ENCODE assay signal across 8 cellular contexts in genomic region chr11:75430692-75431532, GRCh38. TPM values are rescaled to one million over a fixed set of nuclear protein-coding genes. Genes with fewer than 3 reads are reported as not detected.
A peak's percentile ranks its signal among the peaks of the same experiment; 100 is the strongest.
DNase-seq lines count a peak whose midpoint lies in the region; ATAC-seq, FAIRE-seq and TF ChIP-seq lines count a peak whose summit lies in the region.

No MANE protein-coding gene starts in this region.

- no peaks in the 10 kb centered on the region for H3K9me3 Mint-ChIP-seq in natural killer cell

- WGBS in mammary epithelial cell (ENCODE audit: low coverage, missing lambda C conversion rate) = 36% methylated on average over 32 of the region's 33 CpGs

- peaks cover 19% of the 10 kb centered on the region for H3K4me1 ChIP-seq in mammary epithelial cell (ENCODE audit: insufficient read depth, low read length)

- DNase-seq in HTR-8/SVneo (ENCODE audit: insufficient read length, low spot score) (no peak), mammary epithelial cell (no peak), natural killer cell (no peak), AG08395 (ENCODE audit: low spot score) (no peak), erythroblast (lab: John Stamatoyannopoulos, UW) (no peak), NCI-H1930 (lab: John Stamatoyannopoulos, UW) (no peak)
- DNase-seq in stimulated activated naive CD4-positive, alpha-beta T cell treated with Interleukin-2 at 50 U/mL for 16 hours (lab: John Stamatoyannopoulos, UW) = no peak

- H3K27ac ChIP-seq in C4-2B (peak overlapping the region; percentile 97), mammary epithelial cell (ENCODE audit: insufficient read depth, low read depth, low read length) (no peak overlapping the region)

- H3K27me3 ChIP-seq in mammary epithelial cell (ENCODE audit: insufficient read depth, low read length) = peaks cover 6% of the 10 kb centered on the region

- no TSS peak for BruUV-seq in mammary epithelial cell (replicated peaks; lab: Mats Ljungman, UMichigan)

- peak overlapping the region; percentile 76 to 83 for H3K27ac Mint-ChIP-seq in natural killer cell

- peak overlapping the region; percentile 60 for H2AFZ ChIP-seq in mammary epithelial cell (ENCODE audit: low read depth, low read length)

- peak; percentile 44 for FAIRE-seq in HTR-8/SVneo (lab: Jason Lieb, UNC)

- TF ChIP-seq CTCF in C4-2B (conservative IDR thresholded peaks at IDR 0.05) = no peak
- no peak for TF ChIP-seq CTCF in mammary epithelial cell (conservative IDR thresholded peaks at IDR 0.05 in 1 of 2, IDR thresholded peaks at IDR 0.05 in 1 of 2; ENCODE audit: extremely low read depth in 1 of 2, insufficient read depth in 1 of 2, low read depth in 1 of 2, low read length in 2 of 2)
- no peak for TF ChIP-seq CTCF in natural killer cell (IDR thresholded peaks at IDR 0.05)

- H3K79me2 ChIP-seq in mammary epithelial cell (ENCODE audit: insufficient read depth, low read length) = no peaks in the 10 kb centered on the region

- peak overlapping the region; percentile 72 for H3K4me2 ChIP-seq in mammary epithelial cell (ENCODE audit: insufficient read depth, low read depth, low read length)

- peak overlapping the region in 1 of 3 experiments; percentile 25 for H3K4me3 ChIP-seq in mammary epithelial cell (replicated peaks in 1 of 3; ENCODE audit: insufficient read depth in 1 of 3, low read depth in 2 of 3, low read length in 3 of 3)

- intact Hi-C loops in mammary epithelial cell (cut with micrococcal nuclease) = no loop called here
- intact Hi-C loops in natural killer cell (cut with micrococcal nuclease) = loop anchor here (1.0 kb wide), 1 partner anchor 43 kb away; no protein-coding TSS in a partner anchor

- CTCF ChIA-PET in mammary epithelial cell (lab: Charles Lee; ENCODE audit: low non-redundant PET) = no interaction called here

- dilution Hi-C loops in mammary epithelial cell (cut with HindIII; ENCODE audit: low sequenced_read_pairs) = no loop called here

- H3K4me3 Mint-ChIP-seq in natural killer cell = peak overlapping the region; percentile 96

- in situ Hi-C loops in mammary epithelial cell (cut with MboI; ENCODE audit: low sequenced_read_pairs in 2 of 2) = no loop called here

- peaks cover 18 to 29% of the 10 kb centered on the region in 2 donors for H3K4me1 Mint-ChIP-seq in natural killer cell

- no peaks in the 10 kb centered on the region for H4K20me1 ChIP-seq in mammary epithelial cell (ENCODE audit: insufficient read depth, low read length)

- no peaks in the 10 kb centered on the region for H3K36me3 Mint-ChIP-seq in natural killer cell

- H3K27me3 Mint-ChIP-seq in natural killer cell (ENCODE audit: low read depth in 2 of 2) = peaks cover 24 to 40% of the 10 kb centered on the region in 2 donors

- no peaks in the 10 kb centered on the region for H3K36me3 ChIP-seq in mammary epithelial cell (ENCODE audit: insufficient read depth, low read length)

- TF ChIP-seq POLR2A in erythroblast (IDR thresholded peaks at IDR 0.05; ENCODE audit: low read length) = no peak

- no peak overlapping the region for H3K9ac ChIP-seq in mammary epithelial cell (ENCODE audit: insufficient read depth, low read length)

- H3K9me3 ChIP-seq in mammary epithelial cell (replicated peaks; ENCODE audit: insufficient read depth, low read length) = peaks cover 5% of the 10 kb centered on the region

- no peak for ATAC-seq in natural killer cell

RNA-seq across cellular contexts. Expression of gene KLHL35, which starts 2.1 kb away (rescaled TPM):
- total RNA-seq in mammary epithelial cell (1 to 10 TPM; 2.4 to 3.7 TPM), natural killer cell (under 1 TPM; 0.40 to 0.93 (median 0.54) TPM)
- polyA plus RNA-seq in mammary epithelial cell = 0.43 TPM
- polyA minus RNA-seq in mammary epithelial cell = not detected

RNA-seq across cellular contexts. Expression of gene RPS3, which starts 31.6 kb away (rescaled TPM):
- total RNA-seq in mammary epithelial cell (1,000 to 10,000 TPM; 1,423 to 2,367 TPM), natural killer cell (1,000 to 10,000 TPM; 2,027 to 2,376 (median 2,290) TPM)
- polyA plus RNA-seq in mammary epithelial cell = 3,767 TPM
- 2,014 TPM for polyA minus RNA-seq in mammary epithelial cell
